In genomic region chr22:21977814-21978213, GRCh38 we compare ENCODE assay signal across 22 cellular contexts. TPM values are rescaled to one million over a fixed set of nuclear protein-coding genes. Genes with fewer than 3 reads are reported as not detected.
DNase-seq lines count a peak whose midpoint lies in the region; ATAC-seq, FAIRE-seq and TF ChIP-seq lines count a peak whose summit lies in the region.
"Had no signal": no experiment of that assay in that cellular context is flagged by ENCODE, and none has a peak within 500 bp of the region (broad histone marks: within the 10 kb centered on the region; RNA-seq: fewer than 3 reads in every experiment).

No MANE protein-coding gene starts in this region.

- no peak overlapping the region for H2AFZ ChIP-seq in neuronal stem cell (ENCODE audit: low read length)
- H2AFZ ChIP-seq in hepatocyte, result no peak overlapping the region

- H3K9ac ChIP-seq in neuronal stem cell (ENCODE audit: low read depth, low read length, poor library complexity), result peak overlapping the region; percentile 10

- no peak for FAIRE-seq in small intestine (lab: Jason Lieb, UNC)
- FAIRE-seq: A204.1 had no signal

- H3K9me3 ChIP-seq in neuronal stem cell (replicated peaks in 1 of 2; ENCODE audit: control insufficient read depth in 2 of 2, insufficient read depth in 1 of 2, low read depth in 1 of 2, low read length in 2 of 2), result no peaks in the 10 kb centered on the region
- no peaks in the 10 kb centered on the region for H3K9me3 ChIP-seq in small intestine (ENCODE audit: control insufficient read depth, low read depth)
- no peaks in the 10 kb centered on the region for H3K9me3 ChIP-seq in hepatocyte (ENCODE audit: low read depth)

- H2BK120ac ChIP-seq in neuronal stem cell (ENCODE audit: low read depth, low read length), result no peak overlapping the region

- POLR2A ChIA-PET in activated naive CD8-positive, alpha-beta T cell treated with anti-CD3 and anti-CD28 coated beads, Interleukin-2, amount 10 ng/mL, durations not matched to agents 7 days and 5 days (lab: Charles Lee), result no interaction called here

- H4K8ac ChIP-seq in neuronal stem cell (ENCODE audit: low read depth, low read length), result no peak overlapping the region

- peaks cover 14% of the 10 kb centered on the region for H3K36me3 Mint-ChIP-seq in activated naive CD8-positive, alpha-beta T cell treated with anti-CD3 and anti-CD28 coated beads, Interleukin-2, amount 10 ng/mL, durations not matched to agents 7 days and 5 days
- H3K36me3 Mint-ChIP-seq in activated naive CD8-positive, alpha-beta T cell treated with anti-CD3 and anti-CD28 coated beads, Interleukin-2, amount 50 U/mL, for 24 hours (ENCODE audit: low read depth), result peaks cover 9% of the 10 kb centered on the region
- H3K36me3 Mint-ChIP-seq in activated T-helper 17 cell treated with anti-CD3 and anti-CD28 coated beads, Interleukin-2, amount 50 U/mL, for 72 hours (ENCODE audit: low read depth), result peaks cover 45% of the 10 kb centered on the region
- H3K36me3 Mint-ChIP-seq: IgD-negative memory B cell had no signal

- WGBS in neuronal stem cell (ENCODE audit: extremely low coverage in 2 of 2, insufficient read length in 2 of 2, insufficient replicate concordance in 1 of 2), 2 donors, result no CpG with 5 or more reads among the region's 1 CpG
- WGBS in small intestine, 3 donors, result 94 to 96% (median 94%) methylated on average over 1 of the region's 1 CpG
- 100% methylated on average over 1 of the region's 1 CpG for WGBS in hepatocyte (ENCODE audit: low lambda C conversion rate, missing lambda C conversion rate)

- no peak for DNase-seq in activated naive CD8-positive, alpha-beta T cell treated with anti-CD3 and anti-CD28 coated beads, Interleukin-2, amount 10 ng/mL, durations not matched to agents 7 days and 5 days
- no peak for DNase-seq in activated naive CD8-positive, alpha-beta T cell treated with anti-CD3 and anti-CD28 coated beads, Interleukin-2, amount 50 U/mL, for 24 hours
- DNase-seq in neuronal stem cell (ENCODE audit: low spot score) (no peak), small intestine (no peak), hepatocyte (ENCODE audit: low spot score) (no peak)
- DNase-seq: DMS79; Karpas-422; MV-4-11; NCI-H1105 treated with DMSO at 0.1 percent for 48 hours; NCI-H1694; NCI-H2081; NCI-H2171; NCI-H345; NCI-H524; NCI-H774; NK-92 treated with Interleukin-12 subunit alpha and Interleukin-12 subunit beta, amount 100 ng/mL, for 24 hours had no signal

- H3K4ac ChIP-seq in neuronal stem cell (ENCODE audit: low read length), result no peak overlapping the region

- no peaks in the 10 kb centered on the region for H3K9me3 Mint-ChIP-seq in activated naive CD8-positive, alpha-beta T cell treated with anti-CD3 and anti-CD28 coated beads, Interleukin-2, amount 10 ng/mL, durations not matched to agents 7 days and 5 days
- no peaks in the 10 kb centered on the region for H3K9me3 Mint-ChIP-seq in activated naive CD8-positive, alpha-beta T cell treated with anti-CD3 and anti-CD28 coated beads, Interleukin-2, amount 50 U/mL, for 24 hours
- H3K9me3 Mint-ChIP-seq in activated T-helper 17 cell treated with anti-CD3 and anti-CD28 coated beads, Interleukin-2, amount 50 U/mL, for 72 hours, result no peaks in the 10 kb centered on the region
- H3K9me3 Mint-ChIP-seq: CD14-positive monocyte, IgD-negative memory B cell had no signal

- H2AK5ac ChIP-seq in neuronal stem cell (ENCODE audit: low read depth, low read length), result no peak overlapping the region

- no peak overlapping the region for H3K14ac ChIP-seq in neuronal stem cell (ENCODE audit: low read length)

- H3K27ac Mint-ChIP-seq in activated naive CD8-positive, alpha-beta T cell treated with anti-CD3 and anti-CD28 coated beads, Interleukin-2, amount 10 ng/mL, durations not matched to agents 7 days and 5 days, result peak overlapping the region; percentile 61
- no peak overlapping the region for H3K27ac Mint-ChIP-seq in activated naive CD8-positive, alpha-beta T cell treated with anti-CD3 and anti-CD28 coated beads, Interleukin-2, amount 50 U/mL, for 24 hours
- H3K27ac Mint-ChIP-seq in activated T-helper 17 cell treated with anti-CD3 and anti-CD28 coated beads, Interleukin-2, amount 50 U/mL, for 72 hours, result peak overlapping the region; percentile 54

- H3K4me1 ChIP-seq in neuronal stem cell (ENCODE audit: control insufficient read depth in 2 of 2, insufficient read depth in 1 of 2, low read depth in 1 of 2, low read length in 2 of 2) (peaks cover 4 to 6% of the 10 kb centered on the region in 2 donors), small intestine (ENCODE audit: control insufficient read depth in 2 of 2, insufficient read depth in 1 of 2, low read depth in 1 of 2, low read length in 1 of 2) (peaks cover 0 to 2% of the 10 kb centered on the region in 2 donors), hepatocyte (ENCODE audit: insufficient read depth) (peaks cover 5% of the 10 kb centered on the region)

- TF ChIP-seq CTCF in hepatocyte (IDR thresholded peaks at IDR 0.05; ENCODE audit: poor library complexity), result no peak

- H3K79me2 ChIP-seq in hepatocyte, result peaks cover 32% of the 10 kb centered on the region

- no peak overlapping the region for H2BK15ac ChIP-seq in neuronal stem cell (ENCODE audit: low read length)

- H4K91ac ChIP-seq in neuronal stem cell (ENCODE audit: low read depth, low read length, poor library complexity), result no peak overlapping the region

- no peak overlapping the region for H3K4me3 ChIP-seq in neuronal stem cell (ENCODE audit: low read length in 2 of 2)
- no peak overlapping the region for H3K4me3 ChIP-seq in small intestine (ENCODE audit: low read depth in 1 of 2, low read length in 2 of 2)
- no peak overlapping the region for H3K4me3 ChIP-seq in hepatocyte

- H3K23ac ChIP-seq in neuronal stem cell (ENCODE audit: low read depth, low read length, poor library complexity), result peak overlapping the region; percentile 69

- no peak overlapping the region for H3K4me3 Mint-ChIP-seq in activated naive CD8-positive, alpha-beta T cell treated with anti-CD3 and anti-CD28 coated beads, Interleukin-2, amount 10 ng/mL, durations not matched to agents 7 days and 5 days
- no peak overlapping the region for H3K4me3 Mint-ChIP-seq in activated naive CD8-positive, alpha-beta T cell treated with anti-CD3 and anti-CD28 coated beads, Interleukin-2, amount 50 U/mL, for 24 hours
- H3K4me3 Mint-ChIP-seq in activated T-helper 17 cell treated with anti-CD3 and anti-CD28 coated beads, Interleukin-2, amount 50 U/mL, for 72 hours, result no peak overlapping the region
- H3K4me3 Mint-ChIP-seq: CD14-positive monocyte had no signal

- H3K9me2 ChIP-seq in hepatocyte (replicated peaks; ENCODE audit: insufficient read depth), result no peaks in the 10 kb centered on the region

- peaks cover 25% of the 10 kb centered on the region for H3K4me1 Mint-ChIP-seq in activated naive CD8-positive, alpha-beta T cell treated with anti-CD3 and anti-CD28 coated beads, Interleukin-2, amount 10 ng/mL, durations not matched to agents 7 days and 5 days
- peaks cover 24% of the 10 kb centered on the region for H3K4me1 Mint-ChIP-seq in activated naive CD8-positive, alpha-beta T cell treated with anti-CD3 and anti-CD28 coated beads, Interleukin-2, amount 50 U/mL, for 24 hours
- peaks cover 11% of the 10 kb centered on the region for H3K4me1 Mint-ChIP-seq in activated T-helper 17 cell treated with anti-CD3 and anti-CD28 coated beads, Interleukin-2, amount 50 U/mL, for 72 hours

- ATAC-seq in activated naive CD8-positive, alpha-beta T cell treated with anti-CD3 and anti-CD28 coated beads, Interleukin-2, amount 10 ng/mL, durations not matched to agents 7 days and 5 days (ENCODE audit: low read depth), result no peak
- no peak for ATAC-seq in activated naive CD8-positive, alpha-beta T cell treated with anti-CD3 and anti-CD28 coated beads, Interleukin-2, amount 50 U/mL, for 24 hours
- no peak for ATAC-seq in activated T-helper 17 cell treated with anti-CD3 and anti-CD28 coated beads, Interleukin-2, amount 50 U/mL, for 72 hours (replicated peaks)
- no peak for ATAC-seq in GM19463 (IDR thresholded peaks at IDR 0.05; ENCODE audit: unreplicated experiment)
- ATAC-seq: Panc1 had no signal

- no peak overlapping the region for H2BK5ac ChIP-seq in neuronal stem cell (ENCODE audit: low read length)

- no peak overlapping the region for H3K18ac ChIP-seq in neuronal stem cell (ENCODE audit: low read length)

- H3K27ac ChIP-seq in neuronal stem cell (replicated peaks; ENCODE audit: low read length) (no peak overlapping the region), small intestine (ENCODE audit: low read depth in 1 of 2, low read length in 1 of 2) (no peak overlapping the region), hepatocyte (no peak overlapping the region)

- peaks cover 14% of the 10 kb centered on the region for H3K79me1 ChIP-seq in neuronal stem cell (ENCODE audit: low read depth, low read length)

- H2BK12ac ChIP-seq in neuronal stem cell (ENCODE audit: low read length), result no peak overlapping the region

- H4K20me1 ChIP-seq in hepatocyte (ENCODE audit: insufficient read depth, poor library complexity, severe bottlenecking), result no peaks in the 10 kb centered on the region

- peaks cover 29 to 70% of the 10 kb centered on the region in 2 donors for H3K36me3 ChIP-seq in neuronal stem cell (replicated peaks in 1 of 2; ENCODE audit: control insufficient read depth in 2 of 2, insufficient read depth in 2 of 2, low read length in 2 of 2)
- H3K36me3 ChIP-seq in small intestine (ENCODE audit: control insufficient read depth in 2 of 2, insufficient read depth in 2 of 2, low read length in 2 of 2), result peaks cover under 1 to 7% of the 10 kb centered on the region in 2 donors
- no peaks in the 10 kb centered on the region for H3K36me3 ChIP-seq in hepatocyte (replicated peaks; ENCODE audit: insufficient read depth, low read depth)

- H3K27me3 ChIP-seq in neuronal stem cell (ENCODE audit: control insufficient read depth in 3 of 3, insufficient read depth in 3 of 3, low read depth in 1 of 3, low read length in 3 of 3) (no peaks in the 10 kb centered on the region), small intestine (ENCODE audit: control insufficient read depth in 2 of 2, insufficient read depth in 2 of 2, low read length in 2 of 2) (no peaks in the 10 kb centered on the region), hepatocyte (no peaks in the 10 kb centered on the region)

- no peaks in the 10 kb centered on the region for H3K27me3 Mint-ChIP-seq in activated naive CD8-positive, alpha-beta T cell treated with anti-CD3 and anti-CD28 coated beads, Interleukin-2, amount 10 ng/mL, durations not matched to agents 7 days and 5 days
- no peaks in the 10 kb centered on the region for H3K27me3 Mint-ChIP-seq in activated naive CD8-positive, alpha-beta T cell treated with anti-CD3 and anti-CD28 coated beads, Interleukin-2, amount 50 U/mL, for 24 hours
- no peaks in the 10 kb centered on the region for H3K27me3 Mint-ChIP-seq in activated T-helper 17 cell treated with anti-CD3 and anti-CD28 coated beads, Interleukin-2, amount 50 U/mL, for 72 hours
- H3K27me3 Mint-ChIP-seq: IgD-negative memory B cell had no signal

- H3K4me2 ChIP-seq in neuronal stem cell (ENCODE audit: insufficient read depth, low read length, poor library complexity, severe bottlenecking) (no peak overlapping the region), hepatocyte (no peak overlapping the region)

RNA-seq across cellular contexts. Expression of gene TOP3B, which starts 4.8 kb away (rescaled TPM):
- 10 to 100 TPM; 45.6 to 56.6 TPM for total RNA-seq in activated naive CD8-positive, alpha-beta T cell treated with anti-CD3 and anti-CD28 coated beads, Interleukin-2, amount 10 ng/mL, durations not matched to agents 7 days and 5 days
- total RNA-seq in activated T-helper 17 cell treated with anti-CD3 and anti-CD28 coated beads, Interleukin-2, amount 50 U/mL, for 72 hours, result 10 to 100 TPM; 34.6 to 42.3 TPM
- 25.4 TPM for polyA plus RNA-seq in neuronal stem cell (2013, experiment 1 of 2)
- polyA plus RNA-seq in neuronal stem cell (2013, experiment 2 of 2), result 27.0 TPM
- polyA plus RNA-seq in small intestine (10 to 100 TPM; 12.0 to 15.0 (median 14.1) TPM), hepatocyte (30.8 and 45.6 TPM in 2 replicates)
- total RNA-seq in hepatocyte, result 23.5 and 26.6 TPM in 2 replicates

RNA-seq across cellular contexts. Expression of gene PPM1F, which starts 25.2 kb away (rescaled TPM):
- 10 to 100 TPM; 19.5 to 21.6 TPM for total RNA-seq in activated naive CD8-positive, alpha-beta T cell treated with anti-CD3 and anti-CD28 coated beads, Interleukin-2, amount 10 ng/mL, durations not matched to agents 7 days and 5 days
- total RNA-seq in activated T-helper 17 cell treated with anti-CD3 and anti-CD28 coated beads, Interleukin-2, amount 50 U/mL, for 72 hours, result 10 to 100 TPM; 17.3 to 20.3 TPM
- 17.8 TPM for polyA plus RNA-seq in neuronal stem cell (2013, experiment 1 of 2)
- 16.6 TPM for polyA plus RNA-seq in neuronal stem cell (2013, experiment 2 of 2)
- polyA plus RNA-seq in small intestine (10 to 100 TPM in 1 of 3 donors, 1 to 10 TPM in 2; 1.8 to 16.7 (median 4.6) TPM), hepatocyte (14.7 and 16.1 TPM in 2 replicates)
- total RNA-seq in hepatocyte, result 13.7 and 17.8 TPM in 2 replicates
